8 cellular contexts compared by ENCODE assay signal in the genomic region with DNA sequence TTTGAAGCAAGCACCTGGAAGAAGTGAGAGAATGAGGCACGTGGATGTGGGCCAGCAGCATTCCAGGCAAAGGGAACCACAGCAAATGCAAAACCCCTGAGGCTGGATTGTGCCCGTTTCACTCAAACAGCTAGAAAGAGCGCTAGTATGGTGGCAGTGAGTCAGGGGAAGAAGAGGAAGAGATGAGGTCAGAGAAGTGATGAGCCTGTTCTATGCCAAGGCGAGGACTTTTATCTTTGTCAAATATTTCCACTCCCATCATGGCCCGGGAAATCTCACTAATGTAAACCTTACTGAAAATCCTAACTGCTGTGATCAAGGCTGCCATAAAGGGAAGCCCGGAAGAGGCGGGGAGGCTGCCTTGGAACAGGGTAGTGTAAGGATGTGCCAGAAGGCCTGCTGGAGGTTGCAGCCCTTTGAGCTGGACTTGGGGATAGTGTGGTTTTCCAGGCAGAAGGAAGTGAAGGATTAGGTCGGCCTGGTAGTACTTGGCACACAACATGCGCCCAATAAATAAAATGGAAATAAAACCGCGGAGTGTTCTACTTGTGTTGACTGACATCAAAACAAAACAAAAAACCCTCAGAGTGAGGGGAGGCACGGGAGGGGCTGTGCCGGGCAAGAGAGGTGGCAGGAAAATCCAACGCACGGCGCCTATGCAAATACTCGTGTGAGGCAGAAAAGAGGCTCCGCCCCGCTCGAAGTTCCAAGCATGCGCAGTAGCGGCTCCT. TPM values are rescaled to one million over a fixed set of nuclear protein-coding genes. Genes with fewer than 3 reads are reported as not detected.
DNase-seq lines count a peak whose midpoint lies in the region; ATAC-seq and TF ChIP-seq lines count a peak whose summit lies in the region.

No MANE protein-coding gene starts in this region.

- peak overlapping the region; percentile 92 for H3K27ac ChIP-seq in SK-N-MC
- H3K27ac ChIP-seq in liver (ENCODE audit: low read depth in 1 of 2, low read length in 2 of 2): peak overlapping the region; percentile 71 to 99
- H3K27ac ChIP-seq in testis: peak overlapping the region; percentile 81 to 86

- intact Hi-C loops in testis (cut with DNase I; ENCODE audit: low total_unique reads): no loop called here

- H3K27me3 ChIP-seq in liver (ENCODE audit: control insufficient read depth in 4 of 4, insufficient read depth in 4 of 4, low read length in 3 of 4): no peaks in the 10 kb centered on the region
- no peaks in the 10 kb centered on the region for H3K27me3 ChIP-seq in testis

- no peak for TF ChIP-seq CTCF in choroid plexus epithelial cell (conservative IDR thresholded peaks at IDR 0.05; ENCODE audit: low read depth, low read length)
- TF ChIP-seq CTCF in liver (IDR thresholded peaks at IDR 0.05; ENCODE audit: low read depth, low read length, missing input control): no peak
- no peak for TF ChIP-seq CTCF in testis (IDR thresholded peaks at IDR 0.05)

- H3K4me1 ChIP-seq in liver (ENCODE audit: control insufficient read depth in 4 of 4, insufficient read depth in 4 of 4, low read length in 3 of 4): peaks cover 2 to 45% (median 26%) of the 10 kb centered on the region in 4 donors
- peaks cover 6% of the 10 kb centered on the region for H3K4me1 ChIP-seq in testis

- no peak for ATAC-seq in GM21423 (IDR thresholded peaks at IDR 0.05; ENCODE audit: unreplicated experiment)

- H3K9me3 ChIP-seq in SK-N-MC (ENCODE audit: low read depth, low read length): no peaks in the 10 kb centered on the region
- no peaks in the 10 kb centered on the region for H3K9me3 ChIP-seq in liver (ENCODE audit: control insufficient read depth in 4 of 4, low read length in 3 of 4)
- no peaks in the 10 kb centered on the region for H3K9me3 ChIP-seq in testis

- DNase-seq in stimulated activated CD4-positive, alpha-beta T cell treated with anti-CD3 and anti-CD28 coated beads, Interleukin-15, amount 100 ng/mL, for 24 hours: peak; percentile 22
- DNase-seq in stimulated activated CD4-positive, alpha-beta T cell treated with anti-CD3 and anti-CD28 coated beads, Interleukin-4, amount 100 ng/mL, for 1 hour: no peak
- no peak for DNase-seq in SK-N-MC (ENCODE audit: low read depth, low spot score)
- DNase-seq in choroid plexus epithelial cell (ENCODE audit: low read depth): peak; percentile 44
- no peak for DNase-seq in testis
- DNase-seq in midbrain (lab: John Stamatoyannopoulos, UW): no peak

- H3K36me3 ChIP-seq in SK-N-MC (ENCODE audit: insufficient read depth, low read length) (peaks cover 55% of the 10 kb centered on the region), liver (ENCODE audit: control insufficient read depth in 4 of 4, insufficient read depth in 3 of 4, low read depth in 1 of 4, low read length in 3 of 4) (peaks cover 10 to 38% (median 23%) of the 10 kb centered on the region in 4 donors), testis (ENCODE audit: low read depth, missing control alignments) (no peaks in the 10 kb centered on the region)

- no peak for TF ChIP-seq POLR2A in testis (IDR thresholded peaks at IDR 0.05)

- peak overlapping the region; percentile 69 for H3K4me3 ChIP-seq in SK-N-MC
- peak overlapping the region; percentile 22 for H3K4me3 ChIP-seq in choroid plexus epithelial cell (ENCODE audit: low read depth, low read length)
- H3K4me3 ChIP-seq in liver (ENCODE audit: low read depth in 1 of 3, low read length in 3 of 3): peak overlapping the region in 2 of 3 donors; percentile 7 to 43
- peak overlapping the region; percentile 9 to 69 for H3K4me3 ChIP-seq in testis

- TF ChIP-seq RAD21 in liver (IDR thresholded peaks at IDR 0.05): no peak

- 10% methylated on average over 22 of the region's 22 CpGs for WGBS in liver
- 4 to 6% methylated on average over 20 to 22 of the region's 22 CpGs for WGBS in testis, 2 donors

- H3K9ac ChIP-seq in SK-N-MC (ENCODE audit: insufficient read length): peak overlapping the region; percentile 41
- peak overlapping the region; percentile 10 to 75 for H3K9ac ChIP-seq in liver (ENCODE audit: low read depth in 1 of 2, low read length in 2 of 2)

TF ChIP-seq in liver, 16 proteins besides CTCF, POLR2A, EP300 and RAD21:
- no peak for TF ChIP-seq EGR1 (IDR thresholded peaks at IDR 0.05; ENCODE audit: low read depth in 2 of 2)
- TF ChIP-seq GABPA (IDR thresholded peaks at IDR 0.05 in 1 of 2, conservative IDR thresholded peaks at IDR 0.05 in 1 of 2): no peak
- TF ChIP-seq HNF4G (IDR thresholded peaks at IDR 0.05): no peak
- TF ChIP-seq SP1 (IDR thresholded peaks at IDR 0.05): no peak
- TF ChIP-seq RXRA (IDR thresholded peaks at IDR 0.05): no peak
- no peak for TF ChIP-seq FOXA1 (IDR thresholded peaks at IDR 0.05)
- TF ChIP-seq, protein P1, sequence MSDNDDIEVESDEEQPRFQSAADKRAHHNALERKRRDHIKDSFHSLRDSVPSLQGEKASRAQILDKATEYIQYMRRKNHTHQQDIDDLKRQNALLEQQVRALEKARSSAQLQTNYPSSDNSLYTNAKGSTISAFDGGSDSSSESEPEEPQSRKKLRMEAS (IDR thresholded peaks at IDR 0.05): no peak
- no peak for TF ChIP-seq ZBTB33 (IDR thresholded peaks at IDR 0.05)
- TF ChIP-seq JUND (IDR thresholded peaks at IDR 0.05): no peak
- no peak for TF ChIP-seq ATF3 (IDR thresholded peaks at IDR 0.05)
- TF ChIP-seq, protein P2, sequence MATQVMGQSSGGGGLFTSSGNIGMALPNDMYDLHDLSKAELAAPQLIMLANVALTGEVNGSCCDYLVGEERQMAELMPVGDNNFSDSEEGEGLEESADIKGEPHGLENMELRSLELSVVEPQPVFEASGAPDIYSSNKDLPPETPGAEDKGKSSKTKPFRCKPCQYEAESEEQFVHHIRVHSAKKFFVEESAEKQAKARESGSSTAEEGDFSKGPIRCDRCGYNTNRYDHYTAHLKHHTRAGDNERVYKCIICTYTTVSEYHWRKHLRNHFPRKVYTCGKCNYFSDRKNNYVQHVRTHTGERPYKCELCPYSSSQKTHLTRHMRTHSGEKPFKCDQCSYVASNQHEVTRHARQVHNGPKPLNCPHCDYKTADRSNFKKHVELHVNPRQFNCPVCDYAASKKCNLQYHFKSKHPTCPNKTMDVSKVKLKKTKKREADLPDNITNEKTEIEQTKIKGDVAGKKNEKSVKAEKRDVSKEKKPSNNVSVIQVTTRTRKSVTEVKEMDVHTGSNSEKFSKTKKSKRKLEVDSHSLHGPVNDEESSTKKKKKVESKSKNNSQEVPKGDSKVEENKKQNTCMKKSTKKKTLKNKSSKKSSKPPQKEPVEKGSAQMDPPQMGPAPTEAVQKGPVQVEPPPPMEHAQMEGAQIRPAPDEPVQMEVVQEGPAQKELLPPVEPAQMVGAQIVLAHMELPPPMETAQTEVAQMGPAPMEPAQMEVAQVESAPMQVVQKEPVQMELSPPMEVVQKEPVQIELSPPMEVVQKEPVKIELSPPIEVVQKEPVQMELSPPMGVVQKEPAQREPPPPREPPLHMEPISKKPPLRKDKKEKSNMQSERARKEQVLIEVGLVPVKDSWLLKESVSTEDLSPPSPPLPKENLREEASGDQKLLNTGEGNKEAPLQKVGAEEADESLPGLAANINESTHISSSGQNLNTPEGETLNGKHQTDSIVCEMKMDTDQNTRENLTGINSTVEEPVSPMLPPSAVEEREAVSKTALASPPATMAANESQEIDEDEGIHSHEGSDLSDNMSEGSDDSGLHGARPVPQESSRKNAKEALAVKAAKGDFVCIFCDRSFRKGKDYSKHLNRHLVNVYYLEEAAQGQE (IDR thresholded peaks at IDR 0.05): no peak
- TF ChIP-seq NR2F2 (IDR thresholded peaks at IDR 0.05): no peak
- no peak for TF ChIP-seq YY1 (IDR thresholded peaks at IDR 0.05)
- TF ChIP-seq HNF4A (conservative IDR thresholded peaks at IDR 0.05): no peak
- TF ChIP-seq FOXA2 (IDR thresholded peaks at IDR 0.05): no peak
- TF ChIP-seq TAF1 (conservative IDR thresholded peaks at IDR 0.05): no peak

RNA-seq across cellular contexts. Expression of gene CDK16, which starts 1.2 kb away (rescaled TPM):
- total RNA-seq in liver: 10 to 100 TPM; 21.9 to 31.1 TPM
- polyA plus RNA-seq in liver: 10 to 100 TPM; 10.8 to 18.0 TPM
- total RNA-seq in testis: 100 to 1,000 TPM; 195 to 245 TPM
- polyA plus RNA-seq in testis (ENCODE audit: insufficient read depth, low read depth, low replicate concordance): 122 TPM

RNA-seq across cellular contexts. Expression of gene USP11, which starts 15.5 kb away (rescaled TPM):
- total RNA-seq in liver (10 to 100 TPM; 11.8 to 24.3 TPM), testis (100 to 1,000 TPM; 128 to 185 TPM)
- polyA plus RNA-seq in liver (10 to 100 TPM in 1 of 2 donors, 1 to 10 TPM in 1; 9.6 to 10.4 TPM), testis (ENCODE audit: insufficient read depth, low read depth, low replicate concordance) (113 TPM)

RNA-seq across cellular contexts. Expression of gene UBA1, which starts 23.7 kb away (rescaled TPM):
- 10 to 100 TPM; 59.6 to 85.4 TPM for total RNA-seq in liver
- 10 to 100 TPM; 39.8 to 77.7 TPM for polyA plus RNA-seq in liver
- 100 to 1,000 TPM; 243 to 338 TPM for total RNA-seq in testis
- 207 TPM for polyA plus RNA-seq in testis (ENCODE audit: insufficient read depth, low read depth, low replicate concordance)

Comparison
In these comparisons a context has a peak if more than half of its experiments do, and no peak if none do; other contexts are left out.
1. DNase-seq: peak in stimulated activated CD4-positive, alpha-beta T cell treated with anti-CD3 and anti-CD28 coated beads, Interleukin-15, amount 100 ng/mL, for 24 hours (single experiment) and choroid plexus epithelial cell (single experiment); none in stimulated activated CD4-positive, alpha-beta T cell treated with anti-CD3 and anti-CD28 coated beads, Interleukin-4, amount 100 ng/mL, for 1 hour (single experiment), SK-N-MC (single experiment), testis (single experiment) and midbrain (single experiment).
2. RNA of gene CDK16, which starts 1.2 kb away (total RNA-seq): 195 to 245 TPM in testis; 21.9 to 31.1 TPM in liver; every median in the first group is over 4 times any median in the second.
3. RNA of gene USP11, which starts 15.5 kb away (total RNA-seq): 128 to 185 TPM in testis; 11.8 to 24.3 TPM in liver; every median in the first group is over 4 times any median in the second.
4. Peak in every context shown above with its lines, with median percentiles within 50 percentile points of each other: H3K27ac ChIP-seq and H3K4me3 ChIP-seq.